ENCODE assay signal across 9 cellular contexts in the genomic region with DNA sequence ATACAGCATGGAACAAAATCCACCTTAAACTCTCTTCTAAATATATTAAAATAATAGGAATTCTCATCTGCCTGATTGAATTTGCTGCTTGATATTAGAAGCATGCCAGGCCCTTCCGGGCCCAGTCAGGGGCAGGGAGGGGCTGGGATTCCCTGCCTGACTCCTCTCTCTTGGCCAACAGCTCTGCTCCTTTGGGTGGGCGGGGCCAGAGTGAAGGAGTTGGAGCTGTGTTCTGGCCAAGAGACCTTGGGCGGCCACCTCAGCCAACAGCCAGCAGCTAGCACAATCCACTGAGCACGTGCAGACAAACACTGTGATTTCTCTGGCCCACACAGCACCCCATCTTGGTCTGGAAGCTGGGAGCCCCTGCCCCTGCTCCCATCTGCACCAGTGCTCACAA.
DNase-seq lines count a peak whose midpoint lies in the region; ATAC-seq, FAIRE-seq and TF ChIP-seq lines count a peak whose summit lies in the region.
"Had no signal": no experiment of that assay in that cellular context is flagged by ENCODE, and none has a peak within 500 bp of the region (broad histone marks: within the 10 kb centered on the region; RNA-seq: fewer than 3 reads in every experiment).

No MANE protein-coding gene starts in this region.

- H3K27me3 ChIP-seq in keratinocyte (ENCODE audit: control insufficient read depth, extremely low read depth, insufficient read depth, low read length), result no peaks in the 10 kb centered on the region
- peaks cover 0 to 9% (median 0%) of the 10 kb centered on the region in 3 donors for H3K27me3 ChIP-seq in stomach

- no peak overlapping the region for H3K4me2 ChIP-seq in keratinocyte (ENCODE audit: control insufficient read depth, extremely low read depth, insufficient read depth, low read depth, low read length)

- H3K9me1 ChIP-seq in keratinocyte (ENCODE audit: control insufficient read depth, extremely low read depth, insufficient read depth, low read length), result no peaks in the 10 kb centered on the region

- H3K4me1 ChIP-seq in keratinocyte (ENCODE audit: control insufficient read depth, extremely low read depth, insufficient read depth, low read length) (peaks cover 41% of the 10 kb centered on the region), stomach (peaks cover 0 to 26% (median 18%) of the 10 kb centered on the region in 4 donors)

- WGBS in stomach, 5 donors, result 8 to 37% (median 20%) methylated on average over 2 to 4 of the region's 4 CpGs

- no peak overlapping the region for H2AFZ ChIP-seq in keratinocyte (ENCODE audit: control insufficient read depth, low read length)

- ATAC-seq in GM19351 (IDR thresholded peaks at IDR 0.05; ENCODE audit: unreplicated experiment) (no peak), GM18858 (IDR thresholded peaks at IDR 0.05; ENCODE audit: unreplicated experiment) (no peak), GM18861 (IDR thresholded peaks at IDR 0.05; ENCODE audit: unreplicated experiment) (no peak)

- intact Hi-C loops in stomach (cut with DNase I; ENCODE audit: low total_unique reads), result no loop called here

- no peaks in the 10 kb centered on the region for H3K36me3 ChIP-seq in keratinocyte (ENCODE audit: control insufficient read depth in 2 of 2, extremely low read depth in 1 of 2, insufficient read depth in 2 of 2, low read length in 2 of 2)
- no peaks in the 10 kb centered on the region for H3K36me3 ChIP-seq in stomach

- POLR2A ChIA-PET in HEK293T (lab: Yijun Ruan, JAX), result no interaction called here

- peak overlapping the region; percentile 82 for H3K27ac ChIP-seq in keratinocyte (ENCODE audit: control insufficient read depth, insufficient read depth, low read length)
- peak overlapping the region in 4 of 5 donors; percentile 7 to 60 (median 28) for H3K27ac ChIP-seq in stomach

- DNase-seq in HEK293T (ENCODE audit: extremely low spot score) (peak; percentile 4), cardiac fibroblast (ENCODE audit: low read depth in 2 of 2) (peak; percentile 71 to 88), keratinocyte (ENCODE audit: low read depth, low spot score) (no peak), stomach (peak; percentile 78), NCI-H2081 treated with DMSO at 0.1 percent for 48 hours (lab: John Stamatoyannopoulos, UW) (no peak)
- DNase-seq: activated naive CD4-positive, alpha-beta T cell treated with Interleukin-2 at 50 U/mL for 16 hours had no signal

- dilution Hi-C loops in keratinocyte (cut with MboI; ENCODE audit: extremely low pct_ligation_motif_present, low sequenced_read_pairs), result no loop called here

- H3K79me2 ChIP-seq in keratinocyte (ENCODE audit: control insufficient read depth, insufficient read depth, low read length), result no peaks in the 10 kb centered on the region

- TF ChIP-seq EP300 in stomach (IDR thresholded peaks at IDR 0.05), result no peak

- H3K4me3 ChIP-seq in cardiac fibroblast (replicated peaks in 1 of 2; ENCODE audit: low read depth in 2 of 2, low read length in 2 of 2), result no peak overlapping the region
- H3K4me3 ChIP-seq in keratinocyte (ENCODE audit: control insufficient read depth in 2 of 3, extremely low read depth in 1 of 3, insufficient read depth in 2 of 3, low read depth in 1 of 3, low read length in 3 of 3), result no peak overlapping the region
- H3K4me3 ChIP-seq in stomach, result no peak overlapping the region

- TF ChIP-seq POLR2A in stomach (IDR thresholded peaks at IDR 0.05), result no peak

- H3K9me3 ChIP-seq in keratinocyte (ENCODE audit: control insufficient read depth, low read depth, low read length) (no peaks in the 10 kb centered on the region), stomach (peaks cover 0 to 7% (median 0%) of the 10 kb centered on the region in 4 donors)

- H4K20me1 ChIP-seq in keratinocyte (ENCODE audit: control insufficient read depth, extremely low read depth, insufficient read depth, low read length), result no peaks in the 10 kb centered on the region

- CTCF ChIA-PET in HEK293T (lab: Yijun Ruan, JAX), result no interaction called here

- TF ChIP-seq CTCF in cardiac fibroblast (IDR thresholded peaks at IDR 0.05; ENCODE audit: low read depth, low read length) (no peak), keratinocyte (optimal IDR thresholded peaks at IDR 0.05 in 1 of 3, IDR thresholded peaks at IDR 0.05 in 1 of 3, conservative IDR thresholded peaks at IDR 0.05 in 1 of 3; ENCODE audit: extremely low read depth in 1 of 3, insufficient read depth in 2 of 3, low read length in 3 of 3) (no peak), stomach (IDR thresholded peaks at IDR 0.05) (no peak)

- H3K9ac ChIP-seq in keratinocyte (ENCODE audit: control insufficient read depth, extremely low read depth, insufficient read depth, low read length), result peak overlapping the region; percentile 47

- no peak for FAIRE-seq in keratinocyte (lab: Jason Lieb, UNC)

TF ChIP-seq in HEK293T, 16 proteins besides CTCF, POLR2A, EP300 and RAD21:
- TF ChIP-seq TARDBP (IDR thresholded peaks at IDR 0.05) (no peak), ELF4 (IDR thresholded peaks at IDR 0.05) (no peak), CTBP1 (IDR thresholded peaks at IDR 0.05; ENCODE audit: borderline replicate concordance) (no peak), SP1 (IDR thresholded peaks at IDR 0.05) (no peak), ZNF384 (IDR thresholded peaks at IDR 0.05) (no peak), L3MBTL2 (conservative IDR thresholded peaks at IDR 0.05) (no peak), ARNT (IDR thresholded peaks at IDR 0.05) (no peak), FOXA1 (IDR thresholded peaks at IDR 0.05) (no peak)
- TF ChIP-seq, protein P1, sequence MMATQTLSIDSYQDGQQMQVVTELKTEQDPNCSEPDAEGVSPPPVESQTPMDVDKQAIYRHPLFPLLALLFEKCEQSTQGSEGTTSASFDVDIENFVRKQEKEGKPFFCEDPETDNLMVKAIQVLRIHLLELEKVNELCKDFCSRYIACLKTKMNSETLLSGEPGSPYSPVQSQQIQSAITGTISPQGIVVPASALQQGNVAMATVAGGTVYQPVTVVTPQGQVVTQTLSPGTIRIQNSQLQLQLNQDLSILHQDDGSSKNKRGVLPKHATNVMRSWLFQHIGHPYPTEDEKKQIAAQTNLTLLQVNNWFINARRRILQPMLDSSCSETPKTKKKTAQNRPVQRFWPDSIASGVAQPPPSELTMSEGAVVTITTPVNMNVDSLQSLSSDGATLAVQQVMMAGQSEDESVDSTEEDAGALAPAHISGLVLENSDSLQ (IDR thresholded peaks at IDR 0.05), result no peak
TF ChIP-seq in HEK293T: peak in this region for 0.

Comparison
In these comparisons a context has a peak if more than half of its experiments do, and no peak if none do; other contexts are left out.
1. DNase-seq: peak in HEK293T (single experiment), cardiac fibroblast (2 of 2) and stomach (single experiment); none in keratinocyte (single experiment) and NCI-H2081 treated with DMSO at 0.1 percent for 48 hours (single experiment).